ENCODE assay signal across 12 cellular contexts in genomic region chr1:12185556-12186276, GRCh38. TPM values are rescaled to one million over a fixed set of nuclear protein-coding genes. Genes with fewer than 3 reads are reported as not detected.
DNase-seq lines count a peak whose midpoint lies in the region; TF ChIP-seq lines count a peak whose summit lies in the region.
"Had no signal": no experiment of that assay in that cellular context is flagged by ENCODE, and none has a peak within 500 bp of the region (broad histone marks: within the 10 kb centered on the region; RNA-seq: fewer than 3 reads in every experiment).

No MANE protein-coding gene starts in this region.

- H3K27ac ChIP-seq in adipose tissue (ENCODE audit: low read depth, low read length), result peak overlapping the region; percentile 98
- peak overlapping the region; percentile 79 to 81 for H3K27ac ChIP-seq in right atrium auricular region
- peak overlapping the region; percentile 59 to 69 for H3K27ac ChIP-seq in prostate gland

- H3K4me1 ChIP-seq in right atrium auricular region, result peaks cover 0 to 82% of the 10 kb centered on the region in 2 donors
- no peaks in the 10 kb centered on the region for H3K4me1 ChIP-seq in prostate gland (replicated peaks)
- H3K4me1 ChIP-seq: Caco-2 had no signal

- peak overlapping the region; percentile 98 to 100 (median 99) for H3K27ac Mint-ChIP-seq in CD14-positive monocyte

- WGBS in adipose tissue, 3 donors, result 37 to 61% (median 43%) methylated on average over 16 of the region's 16 CpGs
- WGBS in prostate gland, result 61% methylated on average over 15 of the region's 16 CpGs

- H3K9me3 ChIP-seq in right atrium auricular region (no peaks in the 10 kb centered on the region), prostate gland (no peaks in the 10 kb centered on the region)
- H3K9me3 ChIP-seq: Caco-2 had no signal

- in situ Hi-C loops in ACHN (cut with HindIII; ENCODE audit: low pct_ligation_motif_present, low pct_unique_long_range_greater_than_20kb, low sequenced_read_pairs), result no loop called here

- peaks cover 90% of the 10 kb centered on the region for H3K4me1 Mint-ChIP-seq in CD14-positive monocyte

- intact Hi-C loops in CD14-positive monocyte (cut with micrococcal nuclease), result loop anchor here in 1 of 2 donors (2.0 kb wide), 2 partner anchors 19 to 53 kb away; partner anchors contain the start of gene TNFRSF1B
- intact Hi-C loops in prostate gland (cut with DNase I), result no loop called here

- TF ChIP-seq POLR2A in prostate gland (IDR thresholded peaks at IDR 0.05), result no peak

- peaks cover 0 to 2% (median 0%) of the 10 kb centered on the region in 7 donors for H3K9me3 Mint-ChIP-seq in CD14-positive monocyte

- H3K27me3 ChIP-seq in right atrium auricular region, result no peaks in the 10 kb centered on the region
- H3K27me3 ChIP-seq in prostate gland (replicated peaks; ENCODE audit: insufficient read depth), result no peaks in the 10 kb centered on the region

- DNase-seq in CD14-positive monocyte (ENCODE audit: low spot score) (no peak), right atrium auricular region (ENCODE audit: low spot score) (no peak), prostate gland (ENCODE audit: low spot score) (no peak), NCI-H187 (lab: John Stamatoyannopoulos, UW) (no peak), AML-193 (lab: John Stamatoyannopoulos, UW) (no peak), ecto neural progenitor cell (ENCODE audit: low spot score) (no peak), ACHN (no peak)
- DNase-seq: activated T-cell treated with anti-CD3 and anti-CD28 coated beads, Interleukin-2, amount 50 U/mL, for 48 hours; Caco-2; NCI-H2029 had no signal

- peaks cover 78 to 85% of the 10 kb centered on the region in 2 donors for H3K36me3 Mint-ChIP-seq in CD14-positive monocyte

- TF ChIP-seq CTCF in CD14-positive monocyte (IDR thresholded peaks at IDR 0.05) (no peak), right atrium auricular region (IDR thresholded peaks at IDR 0.05) (no peak), prostate gland (IDR thresholded peaks at IDR 0.05) (no peak)

- peak overlapping the region; percentile 83 to 94 for H3K4me3 Mint-ChIP-seq in CD14-positive monocyte

- H3K4me3 ChIP-seq in right atrium auricular region, result peak overlapping the region in 1 of 2 donors; percentile 14
- no peak overlapping the region for H3K4me3 ChIP-seq in prostate gland
- H3K4me3 ChIP-seq: GM12878 had no signal

- peaks cover 0 to 2% (median 0%) of the 10 kb centered on the region in 3 donors for H3K27me3 Mint-ChIP-seq in CD14-positive monocyte (ENCODE audit: low read depth in 3 of 3)

- no peaks in the 10 kb centered on the region for H3K36me3 ChIP-seq in right atrium auricular region
- no peaks in the 10 kb centered on the region for H3K36me3 ChIP-seq in prostate gland

RNA-seq across cellular contexts. Expression of gene TNFRSF1B, which starts 18.9 kb away (rescaled TPM):
- 100 to 1,000 TPM; 436 to 761 TPM for polyA plus RNA-seq in CD14-positive monocyte
- 10 to 100 TPM in 2 of 3 donors, 1 to 10 TPM in 1; 5.8 to 44.3 (median 21.4) TPM for polyA plus RNA-seq in adipose tissue
- total RNA-seq in right atrium auricular region, result 10 to 100 TPM; 17.0 to 25.6 TPM
- total RNA-seq in prostate gland, result 10 to 100 TPM; 10.9 to 18.4 TPM

RNA-seq across cellular contexts. Expression of gene VPS13D, which starts 44.1 kb away (rescaled TPM):
- 1 to 10 TPM; 3.6 to 5.1 TPM for polyA plus RNA-seq in CD14-positive monocyte
- 10 to 100 TPM; 10.6 to 40.7 (median 23.4) TPM for polyA plus RNA-seq in adipose tissue
- total RNA-seq in right atrium auricular region, result 10 to 100 TPM; 48.1 to 65.2 TPM
- 10 to 100 TPM; 60.7 to 80.8 TPM for total RNA-seq in prostate gland
